ENCODE assay signal across 36 cellular contexts in genomic region chr2:152375174-152375573, GRCh38.
"Had no signal": no experiment of that assay in that cellular context is flagged by ENCODE, and none has a peak within 500 bp of the region (broad histone marks: within the 10 kb centered on the region; RNA-seq: fewer than 3 reads in every experiment).

No MANE protein-coding gene starts in this region.

- H3K9me3 ChIP-seq: MG63 had no signal

- H3K4me3 ChIP-seq: MG63 had no signal

- H3K36me3 ChIP-seq: MG63 had no signal

- DNase-seq: Karpas-422, Kasumi-1, KG1, MG63, MM.1S, MV-4-11, NCI-H1048, NCI-H1092, NCI-H1092 treated with DMSO at 0.1 percent for 48 hours, NCI-H1105, NCI-H1105 treated with DMSO at 0.1 percent for 48 hours, NCI-H1417, NCI-H1417 treated with DMSO at 0.1 percent for 48 hours, NCI-H1436, NCI-H1436 treated with DMSO at 0.1 percent for 48 hours, NCI-H146, NCI-H1694, NCI-H1694 treated with DMSO at 0.1 percent for 48 hours, NCI-H187, NCI-H187 treated with DMSO at 0.1 percent for 48 hours, NCI-H1930, NCI-H2029, NCI-H2029 treated with DMSO at 0.1 percent for 48 hours, NCI-H2081, NCI-H2081 treated with DMSO at 0.1 percent for 48 hours, NCI-H2107, NCI-H2171, NCI-H2171 treated with DMSO at 0.1 percent for 48 hours, NCI-H2227 treated with DMSO at 0.1 percent for 48 hours, NCI-H226, NCI-H345, NCI-H446, NCI-H446 treated with DMSO at 0.1 percent for 48 hours, NCI-H510A, NCI-H510A treated with DMSO at 0.1 percent for 48 hours had no signal

- H3K27ac ChIP-seq: KMS-11 had no signal

- H3K27me3 ChIP-seq: MG63 had no signal
